Comparison of ENCODE assay signal across 2 cellular contexts in the genomic region with DNA sequence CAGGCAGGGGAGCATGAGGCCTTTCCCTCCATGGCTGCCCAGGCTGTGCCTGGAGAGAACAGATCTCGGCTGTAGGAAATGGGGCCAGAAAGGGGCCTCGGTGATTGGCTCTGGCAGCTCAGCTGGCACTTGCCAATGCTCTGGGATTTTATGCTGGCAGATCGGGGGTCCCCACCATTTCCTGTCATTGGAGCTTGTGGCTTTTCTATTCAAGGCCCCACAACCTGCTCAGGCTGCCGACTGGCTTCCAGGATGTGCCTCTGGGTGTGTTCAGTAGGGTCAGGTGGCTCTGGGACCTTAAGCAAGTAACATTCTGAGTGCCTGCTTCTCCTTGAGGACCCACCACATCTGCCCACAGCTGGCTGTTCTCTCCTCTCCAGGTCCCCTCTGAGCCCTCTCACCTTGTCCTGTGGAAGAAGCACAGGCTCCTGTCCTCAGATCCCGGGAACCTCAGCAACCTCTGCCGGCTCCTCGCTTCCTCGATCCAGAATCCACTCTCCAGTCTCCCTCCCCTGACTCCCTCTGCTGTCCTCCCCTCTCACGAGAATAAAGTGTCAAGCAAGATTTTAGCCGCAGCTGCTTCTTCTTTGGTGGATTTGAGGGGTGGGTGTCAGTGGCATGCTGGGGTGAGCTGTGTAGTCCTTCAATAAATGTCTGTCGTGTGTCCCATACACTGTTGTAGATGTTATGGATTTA.
TF ChIP-seq lines count a peak whose summit lies in the region.

No MANE protein-coding gene starts in this region.

TF ChIP-seq in IMR-90, 13 proteins besides CTCF, POLR2A, EP300 and RAD21:
- TF ChIP-seq BHLHE40 (IDR thresholded peaks at IDR 0.05; ENCODE audit: low read depth, low read length), result no peak
- no peak for TF ChIP-seq MAZ (IDR thresholded peaks at IDR 0.05; ENCODE audit: borderline replicate concordance, low read depth, low read length)
- TF ChIP-seq SMC3 (IDR thresholded peaks at IDR 0.05; ENCODE audit: low read depth, low read length), result no peak

TF ChIP-seq in K562, 482 proteins besides CTCF, POLR2A, EP300 and RAD21:
- TF ChIP-seq ZNF263 (CRISPR knock-in tag; IDR thresholded peaks at IDR 0.05; ENCODE audit: borderline replicate concordance), result peak; percentile 70; the same call in 1 of the 2 replicates
- TF ChIP-seq, protein P1, sequence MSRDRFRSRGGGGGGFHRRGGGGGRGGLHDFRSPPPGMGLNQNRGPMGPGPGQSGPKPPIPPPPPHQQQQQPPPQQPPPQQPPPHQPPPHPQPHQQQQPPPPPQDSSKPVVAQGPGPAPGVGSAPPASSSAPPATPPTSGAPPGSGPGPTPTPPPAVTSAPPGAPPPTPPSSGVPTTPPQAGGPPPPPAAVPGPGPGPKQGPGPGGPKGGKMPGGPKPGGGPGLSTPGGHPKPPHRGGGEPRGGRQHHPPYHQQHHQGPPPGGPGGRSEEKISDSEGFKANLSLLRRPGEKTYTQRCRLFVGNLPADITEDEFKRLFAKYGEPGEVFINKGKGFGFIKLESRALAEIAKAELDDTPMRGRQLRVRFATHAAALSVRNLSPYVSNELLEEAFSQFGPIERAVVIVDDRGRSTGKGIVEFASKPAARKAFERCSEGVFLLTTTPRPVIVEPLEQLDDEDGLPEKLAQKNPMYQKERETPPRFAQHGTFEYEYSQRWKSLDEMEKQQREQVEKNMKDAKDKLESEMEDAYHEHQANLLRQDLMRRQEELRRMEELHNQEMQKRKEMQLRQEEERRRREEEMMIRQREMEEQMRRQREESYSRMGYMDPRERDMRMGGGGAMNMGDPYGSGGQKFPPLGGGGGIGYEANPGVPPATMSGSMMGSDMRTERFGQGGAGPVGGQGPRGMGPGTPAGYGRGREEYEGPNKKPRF (IDR thresholded peaks at IDR 0.05; ENCODE audit: low read depth, low read length), result no peak
